In the genomic region with DNA sequence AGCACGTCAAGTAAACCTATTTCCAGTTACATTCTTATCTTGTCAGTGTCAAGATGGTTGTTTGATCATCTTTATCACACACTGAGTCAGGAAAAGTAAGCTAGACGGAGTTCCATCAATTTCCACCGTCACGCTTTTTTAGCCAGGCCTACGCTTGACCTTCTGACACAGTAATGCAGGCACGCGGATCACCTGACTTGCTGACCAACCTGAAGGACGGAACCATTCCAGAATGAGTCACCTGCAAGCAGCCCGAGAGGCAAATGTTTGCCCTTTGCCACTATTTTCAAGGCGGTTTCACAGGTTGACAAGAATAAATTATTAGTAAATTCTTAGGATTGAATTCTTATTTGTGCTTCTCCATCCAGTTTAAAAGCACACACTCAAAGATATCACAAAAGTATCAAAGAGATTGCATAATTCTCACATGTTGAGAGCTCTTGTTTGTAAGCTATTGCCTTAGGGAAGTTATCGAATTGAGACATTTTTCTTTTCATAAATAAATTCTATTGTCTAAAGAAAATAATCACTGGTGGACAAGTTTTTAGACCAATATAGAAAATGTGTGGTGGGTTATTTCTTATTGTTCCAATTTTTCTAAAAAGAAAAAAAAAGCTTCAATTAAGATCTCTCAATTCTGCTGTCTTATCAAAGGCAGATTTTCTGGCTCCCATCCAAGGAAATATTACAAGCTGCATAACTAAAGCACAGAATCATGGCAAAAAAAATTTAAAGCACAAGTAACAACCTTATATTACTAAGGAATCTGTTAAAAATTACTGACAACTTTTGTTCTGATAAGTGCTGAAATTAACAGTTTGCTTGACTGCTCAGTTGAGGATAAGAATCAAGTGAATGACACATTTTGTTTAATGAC, we compare ENCODE assay signal across 2 cellular contexts.
TF ChIP-seq lines count a peak whose summit lies in the region.

No MANE protein-coding gene starts in this region.

TF ChIP-seq in HCT116, 20 proteins besides CTCF, POLR2A, EP300 and RAD21:
- TF ChIP-seq, protein P1, sequence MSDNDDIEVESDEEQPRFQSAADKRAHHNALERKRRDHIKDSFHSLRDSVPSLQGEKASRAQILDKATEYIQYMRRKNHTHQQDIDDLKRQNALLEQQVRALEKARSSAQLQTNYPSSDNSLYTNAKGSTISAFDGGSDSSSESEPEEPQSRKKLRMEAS (IDR thresholded peaks at IDR 0.05), result peak; percentile 74
- TF ChIP-seq POLR2AphosphoS5 (IDR thresholded peaks at IDR 0.05; ENCODE audit: low read depth, low read length), result no peak
- peak; percentile 81 for TF ChIP-seq FOSL1 (IDR thresholded peaks at IDR 0.05; ENCODE audit: low read depth)
- no peak; the same call in 1 of the 2 replicates for TF ChIP-seq CEBPB (IDR thresholded peaks at IDR 0.05; ENCODE audit: low read depth)
- TF ChIP-seq SIN3A (IDR thresholded peaks at IDR 0.05; ENCODE audit: low read depth), result 0 out of 2 replicates have a peak, but pooled peaks have one; percentile 37
- no peak for TF ChIP-seq ZNF274 (IDR thresholded peaks at IDR 0.05; ENCODE audit: low read depth, low read length)
- no peak for TF ChIP-seq SRF (IDR thresholded peaks at IDR 0.05; ENCODE audit: low read depth)
- peak; percentile 79 for TF ChIP-seq JUND (IDR thresholded peaks at IDR 0.05)
- TF ChIP-seq, protein P2, sequence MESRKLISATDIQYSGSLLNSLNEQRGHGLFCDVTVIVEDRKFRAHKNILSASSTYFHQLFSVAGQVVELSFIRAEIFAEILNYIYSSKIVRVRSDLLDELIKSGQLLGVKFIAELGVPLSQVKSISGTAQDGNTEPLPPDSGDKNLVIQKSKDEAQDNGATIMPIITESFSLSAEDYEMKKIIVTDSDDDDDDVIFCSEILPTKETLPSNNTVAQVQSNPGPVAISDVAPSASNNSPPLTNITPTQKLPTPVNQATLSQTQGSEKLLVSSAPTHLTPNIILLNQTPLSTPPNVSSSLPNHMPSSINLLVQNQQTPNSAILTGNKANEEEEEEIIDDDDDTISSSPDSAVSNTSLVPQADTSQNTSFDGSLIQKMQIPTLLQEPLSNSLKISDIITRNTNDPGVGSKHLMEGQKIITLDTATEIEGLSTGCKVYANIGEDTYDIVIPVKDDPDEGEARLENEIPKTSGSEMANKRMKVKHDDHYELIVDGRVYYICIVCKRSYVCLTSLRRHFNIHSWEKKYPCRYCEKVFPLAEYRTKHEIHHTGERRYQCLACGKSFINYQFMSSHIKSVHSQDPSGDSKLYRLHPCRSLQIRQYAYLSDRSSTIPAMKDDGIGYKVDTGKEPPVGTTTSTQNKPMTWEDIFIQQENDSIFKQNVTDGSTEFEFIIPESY (IDR thresholded peaks at IDR 0.05; ENCODE audit: extremely low read depth, insufficient replicate concordance, low read length), result no peak
- TF ChIP-seq YY1 (IDR thresholded peaks at IDR 0.05; ENCODE audit: extremely low read depth, insufficient replicate concordance, low read depth, low read length), result no peak
- TF ChIP-seq, protein P3, sequence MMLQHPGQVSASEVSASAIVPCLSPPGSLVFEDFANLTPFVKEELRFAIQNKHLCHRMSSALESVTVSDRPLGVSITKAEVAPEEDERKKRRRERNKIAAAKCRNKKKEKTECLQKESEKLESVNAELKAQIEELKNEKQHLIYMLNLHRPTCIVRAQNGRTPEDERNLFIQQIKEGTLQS (IDR thresholded peaks at IDR 0.05), result no peak
- no peak for TF ChIP-seq EGR1 (IDR thresholded peaks at IDR 0.05; ENCODE audit: low read depth)
- no peak for TF ChIP-seq ZFX (IDR thresholded peaks at IDR 0.05)
- no peak for TF ChIP-seq EZH2phosphoT487 (IDR thresholded peaks at IDR 0.05; ENCODE audit: borderline replicate concordance)
- TF ChIP-seq EZH2 (IDR thresholded peaks at IDR 0.05), result no peak
- peak; percentile 55 for TF ChIP-seq SP1 (IDR thresholded peaks at IDR 0.05; ENCODE audit: low read depth)
- TF ChIP-seq ELF1 (IDR thresholded peaks at IDR 0.05; ENCODE audit: borderline replicate concordance, low read depth), result no peak
- TF ChIP-seq TCF7L2 (IDR thresholded peaks at IDR 0.05; ENCODE audit: borderline replicate concordance, extremely low read depth, insufficient read depth, insufficient read length), result no peak
- peak; percentile 72; the same call in 1 of the 2 replicates for TF ChIP-seq CBX3 (IDR thresholded peaks at IDR 0.05; ENCODE audit: low read depth)
- TF ChIP-seq, protein P4, sequence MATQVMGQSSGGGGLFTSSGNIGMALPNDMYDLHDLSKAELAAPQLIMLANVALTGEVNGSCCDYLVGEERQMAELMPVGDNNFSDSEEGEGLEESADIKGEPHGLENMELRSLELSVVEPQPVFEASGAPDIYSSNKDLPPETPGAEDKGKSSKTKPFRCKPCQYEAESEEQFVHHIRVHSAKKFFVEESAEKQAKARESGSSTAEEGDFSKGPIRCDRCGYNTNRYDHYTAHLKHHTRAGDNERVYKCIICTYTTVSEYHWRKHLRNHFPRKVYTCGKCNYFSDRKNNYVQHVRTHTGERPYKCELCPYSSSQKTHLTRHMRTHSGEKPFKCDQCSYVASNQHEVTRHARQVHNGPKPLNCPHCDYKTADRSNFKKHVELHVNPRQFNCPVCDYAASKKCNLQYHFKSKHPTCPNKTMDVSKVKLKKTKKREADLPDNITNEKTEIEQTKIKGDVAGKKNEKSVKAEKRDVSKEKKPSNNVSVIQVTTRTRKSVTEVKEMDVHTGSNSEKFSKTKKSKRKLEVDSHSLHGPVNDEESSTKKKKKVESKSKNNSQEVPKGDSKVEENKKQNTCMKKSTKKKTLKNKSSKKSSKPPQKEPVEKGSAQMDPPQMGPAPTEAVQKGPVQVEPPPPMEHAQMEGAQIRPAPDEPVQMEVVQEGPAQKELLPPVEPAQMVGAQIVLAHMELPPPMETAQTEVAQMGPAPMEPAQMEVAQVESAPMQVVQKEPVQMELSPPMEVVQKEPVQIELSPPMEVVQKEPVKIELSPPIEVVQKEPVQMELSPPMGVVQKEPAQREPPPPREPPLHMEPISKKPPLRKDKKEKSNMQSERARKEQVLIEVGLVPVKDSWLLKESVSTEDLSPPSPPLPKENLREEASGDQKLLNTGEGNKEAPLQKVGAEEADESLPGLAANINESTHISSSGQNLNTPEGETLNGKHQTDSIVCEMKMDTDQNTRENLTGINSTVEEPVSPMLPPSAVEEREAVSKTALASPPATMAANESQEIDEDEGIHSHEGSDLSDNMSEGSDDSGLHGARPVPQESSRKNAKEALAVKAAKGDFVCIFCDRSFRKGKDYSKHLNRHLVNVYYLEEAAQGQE (IDR thresholded peaks at IDR 0.05; ENCODE audit: low read depth), result no peak

TF ChIP-seq in K562, 482 proteins besides CTCF, POLR2A, EP300 and RAD21:
- TF ChIP-seq CEBPG (CRISPR knock-in tag; IDR thresholded peaks at IDR 0.05), result no peak
- peak; percentile 23 to 52; a peak in 1 of 4 replicates for TF ChIP-seq CEBPG (tag; conservative IDR thresholded peaks at IDR 0.05 in 1 of 2, IDR thresholded peaks at IDR 0.05 in 1 of 2)
- no peak for TF ChIP-seq KDM2B (CRISPR knock-in tag; IDR thresholded peaks at IDR 0.05)
- no peak for TF ChIP-seq NR2C2 (CRISPR knock-in tag; IDR thresholded peaks at IDR 0.05)
- no peak for TF ChIP-seq NR2C2 (tag; IDR thresholded peaks at IDR 0.05)
- TF ChIP-seq, protein P3 (IDR thresholded peaks at IDR 0.05), result 0 out of 2 replicates have a peak, but pooled peaks have one; percentile 27
- TF ChIP-seq, protein P3 (CRISPR knock-in tag; conservative IDR thresholded peaks at IDR 0.05), result no peak
- peak; percentile 71 for TF ChIP-seq NFIC (IDR thresholded peaks at IDR 0.05)
- TF ChIP-seq FOSL1 (tag; conservative IDR thresholded peaks at IDR 0.05), result peak; percentile 76
- no peak for TF ChIP-seq BDP1 (IDR thresholded peaks at IDR 0.05; ENCODE audit: insufficient read depth, insufficient read length)
- TF ChIP-seq KAT7 (CRISPR knock-in tag; IDR thresholded peaks at IDR 0.05; ENCODE audit: borderline replicate concordance), result no peak
- peak; percentile 32; the same call in 1 of the 2 replicates for TF ChIP-seq JUND (IDR thresholded peaks at IDR 0.05; ENCODE audit: borderline replicate concordance, low read depth, low read length)
- peak; percentile 15; the same call in 1 of the 3 replicates for TF ChIP-seq JUND (tag; IDR thresholded peaks at IDR 0.05; ENCODE audit: borderline replicate concordance, low read depth, low read length)
- TF ChIP-seq SLC30A9 (CRISPR knock-in tag; IDR thresholded peaks at IDR 0.05), result no peak
- TF ChIP-seq CEBPB (tag; IDR thresholded peaks at IDR 0.05), result peak; percentile 33; the same call in 1 of the 2 replicates
